ENCODE assay signal across 18 cellular contexts in the genomic region with DNA sequence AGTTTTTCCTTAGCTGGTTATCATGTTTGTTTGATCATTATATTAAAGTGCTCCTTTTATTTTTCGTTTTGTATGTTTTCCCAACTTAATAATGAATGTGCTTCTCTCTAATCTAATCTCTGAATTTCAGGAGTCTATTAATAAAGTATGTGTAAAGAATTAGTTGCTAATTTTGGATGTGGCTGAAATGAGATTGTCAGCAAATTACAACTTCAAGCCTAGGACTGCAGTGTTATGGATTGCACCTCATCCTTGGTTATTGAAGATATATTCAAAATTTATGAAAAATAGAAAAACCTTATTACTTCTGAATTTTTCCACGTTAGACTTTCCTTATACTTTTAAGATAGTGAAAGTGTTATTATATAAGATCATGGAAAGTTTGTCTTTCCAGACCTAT.
"Had no signal": no experiment of that assay in that cellular context is flagged by ENCODE, and none has a peak within 500 bp of the region (broad histone marks: within the 10 kb centered on the region; RNA-seq: fewer than 3 reads in every experiment).

No MANE protein-coding gene starts in this region.

- H3K4me3 ChIP-seq: adrenal gland, ovary, sigmoid colon, spleen, tibial artery, uterus had no signal

- H3K36me3 ChIP-seq: adrenal gland, ovary, sigmoid colon, spleen, tibial artery, uterus had no signal

- DNase-seq: activated CD4-positive, alpha-beta T cell treated with anti-CD3 and anti-CD28 coated beads for 36 hours; activated CD4-positive, alpha-beta T cell treated with anti-CD3 and anti-CD28 coated beads, Interleukin-2, amount 50 U/mL, for 48 hours; activated gamma-delta T cell treated with Interleukin-2 at 50 U/mL for 16 hours; activated T-cell treated with anti-CD3 and anti-CD28 coated beads for 4 hours; adrenal gland; effector CD8-positive, alpha-beta T cell; hypothalamus; natural killer cell; ovary; sigmoid colon; spleen; stimulated activated naive CD4-positive, alpha-beta T cell; substantia nigra; T-cell; tibial artery; uterus had no signal

- H3K4me1 ChIP-seq: adrenal gland, spleen, uterus had no signal

- H3K27ac ChIP-seq: adrenal gland, ovary, sigmoid colon, spleen, tibial artery, uterus had no signal

- ATAC-seq: activated CD4-positive, alpha-beta T cell treated with anti-CD3 and anti-CD28 coated beads for 36 hours; activated naive CD4-positive, alpha-beta T cell treated with anti-CD3 and anti-CD28 coated beads, Interleukin-2, amount 50 U/mL, for 72 hours; natural killer cell; T-cell; WTC11 had no signal

- H3K27me3 ChIP-seq: adrenal gland, ovary, sigmoid colon, spleen, tibial artery, uterus had no signal

- H3K9me3 ChIP-seq: adrenal gland, ovary, sigmoid colon, spleen, tibial artery, uterus had no signal
